8 cellular contexts compared by ENCODE assay signal in the genomic region with DNA sequence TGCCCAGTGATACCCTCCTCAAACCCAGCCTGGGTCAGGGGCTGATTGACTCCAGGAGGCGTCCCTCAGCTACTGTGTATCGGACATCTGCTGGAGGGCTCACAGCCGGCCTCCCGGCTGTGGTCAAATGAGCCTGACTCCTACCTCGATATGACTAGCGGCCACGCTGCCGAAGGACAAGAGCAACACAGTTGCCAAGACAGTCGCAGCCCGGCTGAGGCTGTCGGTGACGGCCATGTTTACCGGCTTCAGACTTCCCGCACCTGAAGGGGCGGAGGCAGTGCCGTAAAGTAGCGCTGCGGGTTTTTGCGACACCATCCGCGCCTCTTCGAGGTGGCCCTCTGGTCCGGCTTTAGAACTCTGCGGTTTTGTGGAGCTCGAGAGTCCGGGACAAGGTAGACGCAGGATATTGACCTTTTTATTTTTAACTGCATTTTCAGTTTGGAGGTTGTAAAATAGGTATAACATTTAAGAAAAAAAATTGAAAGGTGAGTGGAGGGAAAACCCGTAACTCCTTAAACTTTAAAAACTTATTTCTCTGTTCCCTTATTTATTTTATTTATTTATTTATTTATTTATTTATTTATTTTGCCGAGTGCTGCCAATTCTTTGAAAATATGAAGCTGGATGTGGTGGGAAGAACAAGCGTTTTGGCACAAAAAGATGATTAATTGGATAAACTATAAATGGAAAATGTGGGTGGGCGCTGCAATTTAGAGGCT. TPM values are rescaled to one million over a fixed set of nuclear protein-coding genes. Genes with fewer than 3 reads are reported as not detected.
DNase-seq lines count a peak whose midpoint lies in the region; ATAC-seq and TF ChIP-seq lines count a peak whose summit lies in the region.

Gene PIGK (minus strand): TSS at position 265 of the 722 bp plus-strand sequence. CDS start 28 bp downstream, at position 237.

- H3K4me3 ChIP-seq in A673 (ENCODE audit: low read depth, low read length, poor library complexity, severe bottlenecking), result peak within 1 kb of the TSS; percentile 70
- H3K4me3 ChIP-seq in breast epithelium, result peak within 1 kb of the TSS; percentile 70 to 84 (median 75)
- H3K4me3 ChIP-seq in iPS-18c (ENCODE audit: insufficient read depth, low read depth, low read length), result peak within 1 kb of the TSS; percentile 91
- H3K4me3 ChIP-seq in skeletal muscle tissue (ENCODE audit: low read length in 3 of 3), result peak within 1 kb of the TSS; percentile 91 to 96 (median 91)

- DNase-seq in A673 (ENCODE audit: low spot score), result peak; percentile 93
- DNase-seq in NCI-H2171 (lab: John Stamatoyannopoulos, UW), result peak; percentile 81
- DNase-seq in breast epithelium (ENCODE audit: low spot score in 2 of 2), result peak; percentile 75 to 88

- TF ChIP-seq POLR2A in breast epithelium (IDR thresholded peaks at IDR 0.05), result no peak

- BruUV-seq in A673 (replicated peaks; lab: Mats Ljungman, UMichigan), result no TSS peak

- H3K9ac ChIP-seq in skeletal muscle tissue (ENCODE audit: low read depth in 1 of 3, low read length in 3 of 3), result peak within 1 kb of the TSS; percentile 86 to 92 (median 88)

- H3K36me3 ChIP-seq in A673 (ENCODE audit: insufficient read depth, low read length, poor library complexity, severe bottlenecking), result no peaks in the 10 kb centered on the region
- H3K36me3 ChIP-seq in breast epithelium, result no peaks in the 10 kb centered on the region
- H3K36me3 ChIP-seq in skeletal muscle tissue (ENCODE audit: control insufficient read depth in 3 of 3, insufficient read depth in 3 of 3, low read length in 3 of 3), result peaks cover 0 to 7% (median 0%) of the 10 kb centered on the region in 3 donors

- TF ChIP-seq CTCF in A673 (conservative IDR thresholded peaks at IDR 0.05; ENCODE audit: low read depth, low read length), result no peak
- no peak; the same call in 1 of the 2 replicates for TF ChIP-seq CTCF in VCaP (conservative IDR thresholded peaks at IDR 0.05)
- no peak for TF ChIP-seq CTCF in breast epithelium (IDR thresholded peaks at IDR 0.05)

- CTCF ChIA-PET in A673 (lab: Charles Lee), result no interaction called here

- POLR2A ChIA-PET in A673 (lab: Charles Lee; ENCODE audit: low non-redundant PET), result no interaction called here

- ATAC-seq in GM18861 (IDR thresholded peaks at IDR 0.05; ENCODE audit: unreplicated experiment) (peak; percentile 96), HG03097 (IDR thresholded peaks at IDR 0.05; ENCODE audit: low FRiP score, unreplicated experiment) (peak; percentile 89)

- intact Hi-C loops in A673 (cut with micrococcal nuclease; ENCODE audit: unreplicated experiment) (no loop called here), breast epithelium (cut with DNase I; ENCODE audit: low total_unique reads) (no loop called here)

- H3K27ac ChIP-seq in A673 (ENCODE audit: low read depth, low read length, poor library complexity, severe bottlenecking) (peak within 1 kb of the TSS; percentile 54), VCaP (peak within 1 kb of the TSS; percentile 81), breast epithelium (peak within 1 kb of the TSS; percentile 85 to 88), skeletal muscle tissue (ENCODE audit: low read depth, low read length) (peak within 1 kb of the TSS; percentile 78)

- H3K4me1 ChIP-seq in A673 (ENCODE audit: insufficient read depth, low read length, poor library complexity, severe bottlenecking), result peaks cover 6% of the 10 kb centered on the region
- no peaks in the 10 kb centered on the region for H3K4me1 ChIP-seq in breast epithelium
- H3K4me1 ChIP-seq in skeletal muscle tissue (ENCODE audit: control insufficient read depth in 3 of 3, insufficient read depth in 3 of 3, low read length in 3 of 3), result peaks cover 0 to 8% (median 4%) of the 10 kb centered on the region in 3 donors

- H3K9me3 ChIP-seq in A673 (ENCODE audit: low read depth, low read length, poor library complexity, severe bottlenecking) (no peaks in the 10 kb centered on the region), breast epithelium (no peaks in the 10 kb centered on the region), iPS-18c (ENCODE audit: control insufficient read depth, insufficient read depth, low read length) (no peaks in the 10 kb centered on the region), skeletal muscle tissue (ENCODE audit: control insufficient read depth in 3 of 3, low read length in 3 of 3) (no peaks in the 10 kb centered on the region)

- H3K27me3 ChIP-seq in A673 (replicated peaks; ENCODE audit: insufficient read depth, low read depth, low read length, poor library complexity) (no peaks in the 10 kb centered on the region), breast epithelium (no peaks in the 10 kb centered on the region), skeletal muscle tissue (ENCODE audit: control insufficient read depth in 3 of 3, insufficient read depth in 3 of 3, low read length in 3 of 3) (no peaks in the 10 kb centered on the region)

RNA-seq across cellular contexts. Expression of gene PIGK, which starts in this region (rescaled TPM):
- total RNA-seq in A673 (2021) (28.8 and 34.3 TPM in 2 replicates), breast epithelium (10 to 100 TPM; 18.9 to 35.6 (median 22.6) TPM), skeletal muscle tissue (17.7 TPM)

Comparison
In these comparisons a context has a peak if more than half of its experiments do, and no peak if none do; other contexts are left out.
1. Peak in every context shown above with its lines: DNase-seq, ATAC-seq, H3K4me3 ChIP-seq and H3K27ac ChIP-seq.